In genomic region chr1:40884055-40884795, GRCh38 we compare ENCODE assay signal across 12 cellular contexts. TPM values are rescaled to one million over a fixed set of nuclear protein-coding genes. Genes with fewer than 3 reads are reported as not detected.
DNase-seq lines count a peak whose midpoint lies in the region; ATAC-seq and TF ChIP-seq lines count a peak whose summit lies in the region.
"Had no signal": no experiment of that assay in that cellular context is flagged by ENCODE, and none has a peak within 500 bp of the region (broad histone marks: within the 10 kb centered on the region; RNA-seq: fewer than 3 reads in every experiment).

No MANE protein-coding gene starts in this region.

- no peaks in the 10 kb centered on the region for H3K4me1 ChIP-seq in CD8-positive, alpha-beta memory T cell (ENCODE audit: insufficient read depth, low read length)
- H3K4me1 ChIP-seq in neuronal stem cell (ENCODE audit: control insufficient read depth in 2 of 2, insufficient read depth in 1 of 2, low read depth in 1 of 2, low read length in 2 of 2): peaks cover 3 to 7% of the 10 kb centered on the region in 2 donors

- no peak overlapping the region for H2BK5ac ChIP-seq in neuronal stem cell (ENCODE audit: low read length)

- no peaks in the 10 kb centered on the region for H3K9me3 ChIP-seq in CD8-positive, alpha-beta memory T cell (ENCODE audit: low read length)
- H3K9me3 ChIP-seq in T-helper 17 cell (ENCODE audit: control insufficient read depth, low read length, poor library complexity, severe bottlenecking): no peaks in the 10 kb centered on the region
- no peaks in the 10 kb centered on the region for H3K9me3 ChIP-seq in neuronal stem cell (replicated peaks in 1 of 2; ENCODE audit: control insufficient read depth in 2 of 2, insufficient read depth in 1 of 2, low read depth in 1 of 2, low read length in 2 of 2)
- H3K9me3 ChIP-seq: left lung had no signal

- H4K91ac ChIP-seq in neuronal stem cell (ENCODE audit: low read depth, low read length, poor library complexity): no peak overlapping the region

- H3K9ac ChIP-seq in neuronal stem cell (ENCODE audit: low read depth, low read length, poor library complexity): no peak overlapping the region

- no peak for TF ChIP-seq CTCF in glutamatergic neuron (IDR thresholded peaks at IDR 0.05; ENCODE audit: partially characterized antibody, unreplicated experiment)

- peaks cover 4 to 5% (median 4%) of the 10 kb centered on the region in 3 donors for H3K4me1 Mint-ChIP-seq in CD8-positive, alpha-beta memory T cell
- H3K4me1 Mint-ChIP-seq in T-helper 17 cell (peaks cover 10% of the 10 kb centered on the region), glutamatergic neuron (ENCODE audit: low read depth, unreplicated experiment) (no peaks in the 10 kb centered on the region)

- no peak for DNase-seq in CD8-positive, alpha-beta memory T cell
- DNase-seq in T-helper 17 cell (no peak), glutamatergic neuron (peak; percentile 22), neuronal stem cell (ENCODE audit: low spot score) (no peak), NCI-H2171 (lab: John Stamatoyannopoulos, UW) (no peak), NCI-H82 (lab: John Stamatoyannopoulos, UW) (no peak), midbrain (lab: John Stamatoyannopoulos, UW) (no peak)
- no peak for DNase-seq in activated CD4-positive, CD25-positive, alpha-beta regulatory T cell (lab: John Stamatoyannopoulos, UW)
- DNase-seq: effector memory CD4-positive, alpha-beta T cell; NCI-H1092; NK-92 treated with Interleukin-12 subunit alpha and Interleukin-12 subunit beta, amount 100 ng/mL, for 24 hours had no signal

- H3K14ac ChIP-seq in neuronal stem cell (ENCODE audit: low read length): no peak overlapping the region

- peaks cover 0 to 4% (median 0%) of the 10 kb centered on the region in 5 donors for H3K9me3 Mint-ChIP-seq in CD8-positive, alpha-beta memory T cell
- peaks cover 4% of the 10 kb centered on the region for H3K9me3 Mint-ChIP-seq in glutamatergic neuron (ENCODE audit: unreplicated experiment)

- no peak overlapping the region for H3K27ac ChIP-seq in CD8-positive, alpha-beta memory T cell (ENCODE audit: low read depth, low read length)
- no peak overlapping the region for H3K27ac ChIP-seq in neuronal stem cell (replicated peaks; ENCODE audit: low read length)
- H3K27ac ChIP-seq: left lung had no signal

- H3K27me3 Mint-ChIP-seq in CD8-positive, alpha-beta memory T cell: peaks cover 25 to 68% of the 10 kb centered on the region in 2 donors
- H3K27me3 Mint-ChIP-seq in T-helper 17 cell: peaks cover 59% of the 10 kb centered on the region
- H3K27me3 Mint-ChIP-seq in glutamatergic neuron (ENCODE audit: unreplicated experiment): peaks cover 21% of the 10 kb centered on the region

- peak overlapping the region; percentile 63 for H3K4me2 ChIP-seq in neuronal stem cell (ENCODE audit: insufficient read depth, low read length, poor library complexity, severe bottlenecking)

- no peaks in the 10 kb centered on the region for H3K36me3 Mint-ChIP-seq in CD8-positive, alpha-beta memory T cell
- H3K36me3 Mint-ChIP-seq in T-helper 17 cell (ENCODE audit: low read depth) (peaks cover 6% of the 10 kb centered on the region), glutamatergic neuron (ENCODE audit: unreplicated experiment) (peaks cover 12% of the 10 kb centered on the region)

- no peak overlapping the region for H2BK120ac ChIP-seq in neuronal stem cell (ENCODE audit: low read depth, low read length)

- H3K4me3 ChIP-seq in CD8-positive, alpha-beta memory T cell (ENCODE audit: low read length): no peak overlapping the region
- no peak overlapping the region for H3K4me3 ChIP-seq in neuronal stem cell (ENCODE audit: low read length in 2 of 2)
- H3K4me3 ChIP-seq: left lung had no signal

- no peak overlapping the region for H3K23ac ChIP-seq in neuronal stem cell (ENCODE audit: low read depth, low read length, poor library complexity)

- H3K4ac ChIP-seq in neuronal stem cell (ENCODE audit: low read length): no peak overlapping the region

- H3K79me1 ChIP-seq in neuronal stem cell (ENCODE audit: low read depth, low read length): peaks cover 1% of the 10 kb centered on the region

- no CpG with 5 or more reads among the region's 73 CpGs for WGBS in neuronal stem cell (ENCODE audit: extremely low coverage in 2 of 2, insufficient read length in 2 of 2, insufficient replicate concordance in 1 of 2), 2 donors

- H2AK5ac ChIP-seq in neuronal stem cell (ENCODE audit: low read depth, low read length): no peak overlapping the region

- peak overlapping the region; percentile 45 for H2AFZ ChIP-seq in neuronal stem cell (ENCODE audit: low read length)

- CTCF ChIA-PET in CD8-positive, alpha-beta memory T cell (lab: Charles Lee): no interaction called here

- no peak overlapping the region for H3K18ac ChIP-seq in neuronal stem cell (ENCODE audit: low read length)

- POLR2A ChIA-PET in CD8-positive, alpha-beta memory T cell (lab: Charles Lee): no interaction called here

- H2BK12ac ChIP-seq in neuronal stem cell (ENCODE audit: low read length): no peak overlapping the region

- peak overlapping the region in 5 of 7 donors; percentile 14 to 40 (median 23) for H3K4me3 Mint-ChIP-seq in CD8-positive, alpha-beta memory T cell
- H3K4me3 Mint-ChIP-seq in T-helper 17 cell (peak overlapping the region; percentile 60), glutamatergic neuron (ENCODE audit: unreplicated experiment) (peak overlapping the region; percentile 75)

- no peak overlapping the region for H2BK15ac ChIP-seq in neuronal stem cell (ENCODE audit: low read length)

- no peaks in the 10 kb centered on the region for H3K27me3 ChIP-seq in CD8-positive, alpha-beta memory T cell (ENCODE audit: insufficient read depth, low read length, poor library complexity, severe bottlenecking)
- H3K27me3 ChIP-seq in neuronal stem cell (ENCODE audit: control insufficient read depth in 3 of 3, insufficient read depth in 3 of 3, low read depth in 1 of 3, low read length in 3 of 3): peaks cover 0 to 23% (median 13%) of the 10 kb centered on the region in 3 experiments

- no peak for ATAC-seq in T-helper 17 cell
- ATAC-seq: left lung had no signal

- H3K36me3 ChIP-seq in CD8-positive, alpha-beta memory T cell (ENCODE audit: insufficient read depth, low read length): no peaks in the 10 kb centered on the region
- H3K36me3 ChIP-seq in neuronal stem cell (replicated peaks in 1 of 2; ENCODE audit: control insufficient read depth in 2 of 2, insufficient read depth in 2 of 2, low read length in 2 of 2): no peaks in the 10 kb centered on the region
- H3K36me3 ChIP-seq: left lung had no signal

- no peak overlapping the region for H3K27ac Mint-ChIP-seq in CD8-positive, alpha-beta memory T cell
- H3K27ac Mint-ChIP-seq in T-helper 17 cell: no peak overlapping the region
- no peak overlapping the region for H3K27ac Mint-ChIP-seq in glutamatergic neuron (ENCODE audit: unreplicated experiment)

- H4K8ac ChIP-seq in neuronal stem cell (ENCODE audit: low read depth, low read length): no peak overlapping the region

RNA-seq across cellular contexts. Expression of gene CITED4, which starts 22.1 kb away (rescaled TPM):
- 1 to 10 TPM; 1.3 to 1.7 TPM for total RNA-seq in CD8-positive, alpha-beta memory T cell
- 16.4 TPM for polyA plus RNA-seq in CD8-positive, alpha-beta memory T cell
- 10 to 100 TPM; 17.2 to 23.6 TPM for total RNA-seq in T-helper 17 cell
- 3.8 TPM for total RNA-seq in glutamatergic neuron (ENCODE audit: unreplicated experiment)
- 17.7 TPM for polyA plus RNA-seq in neuronal stem cell (2013, experiment 1 of 2)
- polyA plus RNA-seq in neuronal stem cell (2013, experiment 2 of 2): 17.8 TPM

Comparison
In these comparisons a context has a peak if more than half of its experiments do, and no peak if none do; other contexts are left out.
1. H3K4me3 Mint-ChIP-seq: peak in every context shown above with its lines; median percentile 75 in glutamatergic neuron; 60 in T-helper 17 cell; 23 in CD8-positive, alpha-beta memory T cell.